In the genomic region with DNA sequence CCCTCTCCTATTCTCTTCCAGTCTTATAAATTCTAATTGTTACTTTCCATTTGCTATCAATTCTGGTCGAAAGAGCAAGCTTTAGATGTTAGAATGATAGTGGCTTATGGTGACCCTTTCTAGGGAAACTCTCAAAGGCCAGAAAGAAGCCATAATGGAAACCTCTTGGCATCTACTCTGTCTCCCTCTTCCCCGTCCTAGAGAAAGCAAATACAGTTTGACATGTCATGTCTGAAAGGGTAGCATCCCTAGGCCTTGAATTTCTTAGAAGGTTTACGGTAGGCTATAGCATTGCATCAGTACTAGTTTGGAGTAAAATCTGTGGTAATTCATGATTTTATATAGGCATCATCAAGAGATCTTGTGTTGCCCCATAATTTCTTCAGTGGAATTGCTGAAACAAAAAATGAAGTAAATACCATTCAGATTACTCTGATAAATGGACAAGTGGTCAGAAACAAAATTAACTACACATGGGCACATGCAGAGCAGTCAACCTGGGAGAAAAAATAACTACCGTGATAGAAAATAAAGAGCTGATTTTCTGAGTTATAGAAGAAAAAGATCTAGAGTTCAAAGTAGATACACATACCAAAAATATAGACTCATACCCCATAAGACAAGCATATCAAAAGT, we compare ENCODE assay signal across 26 cellular contexts.
"Had no signal": no experiment of that assay in that cellular context is flagged by ENCODE, and none has a peak within 500 bp of the region (broad histone marks: within the 10 kb centered on the region; RNA-seq: fewer than 3 reads in every experiment).

No MANE protein-coding gene starts in this region.

- H3K36me3 ChIP-seq: esophagus squamous epithelium, tibial nerve, uterus had no signal

- H3K27me3 ChIP-seq: tibial nerve, uterus had no signal

- ATAC-seq: activated CD4-positive, CD25-positive, alpha-beta regulatory T cell treated with anti-CD3 and anti-CD28 coated beads, Interleukin-2, amount 50 U/mL, for 24 hours; activated T-cell treated with anti-CD3 and anti-CD28 coated beads, Interleukin-2, amount 50 U/mL, for 4 hours; left lobe of liver; natural killer cell treated with Interleukin-12 subunit alpha and Interleukin-12 subunit beta and Interleukin-15 and Interleukin-18, amount 100 ng/mL, for 72 hours had no signal

- H3K27ac ChIP-seq: esophagus squamous epithelium, tibial nerve, uterus had no signal

- H3K9me3 ChIP-seq: esophagus squamous epithelium, tibial nerve, uterus had no signal

- DNase-seq: activated CD4-positive, alpha-beta T cell treated with anti-CD3 and anti-CD28 coated beads, Interleukin-2, amount 10 ng/mL, durations not matched to agents 7 days and 5 days; activated CD8-positive, alpha-beta memory T cell treated with anti-CD3 and anti-CD28 coated beads, Interleukin-2, amount 50 U/mL, for 4 hours; activated naive CD4-positive, alpha-beta T cell treated with anti-CD3 and anti-CD28 coated beads for 36 hours; activated T-cell treated with anti-CD3 and anti-CD28 coated beads, Interleukin-2, amount 50 U/mL, for 4 hours; cerebellar nuclear complex; effector memory CD4-positive, alpha-beta T cell; esophagus squamous epithelium; hypothalamus; kidney; occipital lobe; posterior cingulate gyrus; retina; stimulated activated CD4-positive, alpha-beta T cell treated with anti-CD3 and anti-CD28 coated beads, Interleukin-12 subunit alpha, Interleukin-12 subunit beta, amount 100 ng/mL, for 4 hours; stimulated activated CD4-positive, alpha-beta T cell treated with anti-CD3 and anti-CD28 coated beads, Interleukin-1b, Interleukin-23, amount 100 ng/mL, for 48 hours; stimulated activated CD8-positive, alpha-beta memory T cell treated with anti-CD3 and anti-CD28 coated beads, Interleukin-4, amount 100 ng/mL, for 48 hours; stimulated activated naive CD4-positive, alpha-beta T cell; uterus had no signal

- H3K4me3 ChIP-seq: esophagus squamous epithelium, lung, tibial nerve, uterus had no signal

- H3K27ac Mint-ChIP-seq: activated CD4-positive, alpha-beta T cell treated with anti-CD3 and anti-CD28 coated beads, Interleukin-2, amount 10 ng/mL, durations not matched to agents 7 days and 5 days; activated naive CD4-positive, alpha-beta T cell treated with anti-CD3 and anti-CD28 coated beads for 36 hours; mesothelial cell of epicardium; natural killer cell treated with Interleukin-12 subunit alpha and Interleukin-12 subunit beta and Interleukin-15 and Interleukin-18, amount 100 ng/mL, for 72 hours; T-helper 1 cell treated with Interleukin-12 subunit alpha and Interleukin-12 subunit beta and Interleukin-4 antibody, amounts not matched to agents 30 μg/mL and 1 μg/mL, for 36 hours had no signal

- H3K4me3 Mint-ChIP-seq: activated CD4-positive, alpha-beta T cell treated with anti-CD3 and anti-CD28 coated beads, Interleukin-2, amount 10 ng/mL, durations not matched to agents 7 days and 5 days; activated naive CD4-positive, alpha-beta T cell treated with anti-CD3 and anti-CD28 coated beads for 36 hours; activated T-cell treated with anti-CD3 and anti-CD28 coated beads, Interleukin-2, amount 50 U/mL, for 4 hours; mesothelial cell of epicardium; natural killer cell treated with Interleukin-12 subunit alpha and Interleukin-12 subunit beta and Interleukin-15 and Interleukin-18, amount 100 ng/mL, for 72 hours; T-helper 1 cell treated with Interleukin-12 subunit alpha and Interleukin-12 subunit beta and Interleukin-4 antibody, amounts not matched to agents 30 μg/mL and 1 μg/mL, for 36 hours had no signal

- FAIRE-seq: astrocyte, bronchial epithelial cell, kidney had no signal

- H3K9me3 Mint-ChIP-seq: activated CD4-positive, alpha-beta T cell treated with anti-CD3 and anti-CD28 coated beads, Interleukin-2, amount 10 ng/mL, durations not matched to agents 7 days and 5 days; activated naive CD4-positive, alpha-beta T cell treated with anti-CD3 and anti-CD28 coated beads for 36 hours; activated T-cell treated with anti-CD3 and anti-CD28 coated beads, Interleukin-2, amount 50 U/mL, for 4 hours; mesothelial cell of epicardium; natural killer cell treated with Interleukin-12 subunit alpha and Interleukin-12 subunit beta and Interleukin-15 and Interleukin-18, amount 100 ng/mL, for 72 hours; T-helper 1 cell treated with Interleukin-12 subunit alpha and Interleukin-12 subunit beta and Interleukin-4 antibody, amounts not matched to agents 30 μg/mL and 1 μg/mL, for 36 hours had no signal

- H3K36me3 Mint-ChIP-seq: mesothelial cell of epicardium; natural killer cell treated with Interleukin-12 subunit alpha and Interleukin-12 subunit beta and Interleukin-15 and Interleukin-18, amount 100 ng/mL, for 72 hours had no signal
